ENCODE assay signal across 33 cellular contexts in genomic region chr15:94032571-94032970, GRCh38.
DNase-seq lines count a peak whose midpoint lies in the region; ATAC-seq and TF ChIP-seq lines count a peak whose summit lies in the region.
"Had no signal": no experiment of that assay in that cellular context is flagged by ENCODE, and none has a peak within 500 bp of the region (broad histone marks: within the 10 kb centered on the region; RNA-seq: fewer than 3 reads in every experiment).

No MANE protein-coding gene starts in this region.

- no peak for ATAC-seq in HG02870 (IDR thresholded peaks at IDR 0.05; ENCODE audit: unreplicated experiment)
- ATAC-seq: A549; CD8-positive, alpha-beta T cell had no signal

- H3K27ac ChIP-seq in muscle layer of colon (ENCODE audit: low read depth, low read length): peak overlapping the region; percentile 30
- no peak overlapping the region for H3K27ac ChIP-seq in trophoblast cell (ENCODE audit: low read depth, low read length)
- H3K27ac ChIP-seq in stomach smooth muscle (ENCODE audit: low read length): peak overlapping the region; percentile 24
- H3K27ac ChIP-seq in uterus: peak overlapping the region; percentile 74 to 78
- no peak overlapping the region for H3K27ac ChIP-seq in WERI-Rb-1
- H3K27ac ChIP-seq: 22Rv1; A549; BLaER1; BLaER1 treated with 17β-estradiol and CSF1 and Interleukin-3, amounts not matched to agents 10 nM and 100 nM; C4-2B had no signal

- H4K8ac ChIP-seq in trophoblast cell (ENCODE audit: low read depth, low read length): no peak overlapping the region

- TF ChIP-seq CTCF in uterus (IDR thresholded peaks at IDR 0.05) (no peak), WERI-Rb-1 (IDR thresholded peaks at IDR 0.05; ENCODE audit: low read depth, low read length) (no peak)

- no peak for TF ChIP-seq POLR2A in uterus (IDR thresholded peaks at IDR 0.05)

- H3K4me2 ChIP-seq in trophoblast cell (ENCODE audit: low read length): no peak overlapping the region
- H3K4me2 ChIP-seq: A549; BLaER1; BLaER1 treated with 17β-estradiol and CSF1 and Interleukin-3, amounts not matched to agents 10 nM and 100 nM had no signal

- H3K27me3 ChIP-seq in muscle layer of colon (ENCODE audit: control insufficient read depth in 1 of 2, insufficient read depth in 2 of 2, low read length in 2 of 2) (no peaks in the 10 kb centered on the region), trophoblast cell (ENCODE audit: insufficient read depth, low read length) (no peaks in the 10 kb centered on the region), stomach smooth muscle (ENCODE audit: control insufficient read depth in 1 of 2, insufficient read depth in 2 of 2, low read length in 2 of 2) (no peaks in the 10 kb centered on the region), uterus (no peaks in the 10 kb centered on the region), WERI-Rb-1 (ENCODE audit: insufficient read depth, low read depth, severe bottlenecking) (peaks cover 62% of the 10 kb centered on the region)
- H3K27me3 ChIP-seq: BE2C; BLaER1; BLaER1 treated with 17β-estradiol and CSF1 and Interleukin-3, amounts not matched to agents 10 nM and 100 nM had no signal

- DNase-seq in trophoblast cell (peak; percentile 68 to 77), uterus (no peak), NCI-H1048 (lab: John Stamatoyannopoulos, UW) (no peak), WERI-Rb-1 (no peak), hypothalamus (lab: John Stamatoyannopoulos, UW) (no peak)
- DNase-seq: 8988T; ACHN; AML-193; BE2C; C1 segment of cervical spinal cord; Caco-2; Calu3; CD4-positive, alpha-beta memory T cell; CD4-positive, alpha-beta T cell; CD4-positive, CD25-positive, alpha-beta regulatory T cell; CD8-positive, alpha-beta memory T cell; CD8-positive, alpha-beta T cell; COR-L47; DMS 273 treated with DMSO at 0.1 percent for 48 hours; DMS153; DMS53; DMS79; DMS79 treated with DMSO at 0.1 percent for 48 hours; DND-41; EL had no signal

- H2AFZ ChIP-seq in trophoblast cell (ENCODE audit: insufficient read depth, low read length, poor library complexity): no peak overlapping the region

- H3K4me3 ChIP-seq in muscle layer of colon (ENCODE audit: low read depth in 1 of 2, low read length in 2 of 2) (no peak overlapping the region), trophoblast cell (ENCODE audit: low read depth, low read length) (no peak overlapping the region), stomach smooth muscle (ENCODE audit: low read length in 2 of 2) (no peak overlapping the region), uterus (no peak overlapping the region), WERI-Rb-1 (ENCODE audit: low read depth, low read length) (no peak overlapping the region)
- H3K4me3 ChIP-seq: A549; BLaER1; BLaER1 treated with 17β-estradiol and CSF1 and Interleukin-3, amounts not matched to agents 10 nM and 100 nM had no signal

- H3K9ac ChIP-seq in muscle layer of colon (ENCODE audit: low read length): no peak overlapping the region
- H3K9ac ChIP-seq in trophoblast cell (ENCODE audit: low read length): no peak overlapping the region
- no peak overlapping the region for H3K9ac ChIP-seq in stomach smooth muscle (ENCODE audit: low read length in 2 of 2)
- H3K9ac ChIP-seq: BLaER1; BLaER1 treated with 17β-estradiol and CSF1 and Interleukin-3, amounts not matched to agents 10 nM and 100 nM had no signal

- no peak overlapping the region for H2AK5ac ChIP-seq in trophoblast cell (ENCODE audit: low read length)

- H3K9me3 ChIP-seq in muscle layer of colon (ENCODE audit: low read length): no peaks in the 10 kb centered on the region
- H3K9me3 ChIP-seq in trophoblast cell (ENCODE audit: insufficient read depth, low read depth, low read length): no peaks in the 10 kb centered on the region
- H3K9me3 ChIP-seq in stomach smooth muscle (ENCODE audit: control insufficient read depth in 2 of 2, low read length in 2 of 2): no peaks in the 10 kb centered on the region
- H3K9me3 ChIP-seq in uterus: no peaks in the 10 kb centered on the region
- no peaks in the 10 kb centered on the region for H3K9me3 ChIP-seq in WERI-Rb-1 (ENCODE audit: severe bottlenecking)
- H3K9me3 ChIP-seq: BE2C, BLaER1, Caco-2 had no signal

- no CpG with 5 or more reads among the region's 7 CpGs for WGBS in trophoblast cell (ENCODE audit: extremely low coverage, insufficient coverage, insufficient read length)

- H3K79me2 ChIP-seq in trophoblast cell (ENCODE audit: control insufficient read depth, insufficient read depth, low read length, poor library complexity): no peaks in the 10 kb centered on the region

- no peak overlapping the region for H3K14ac ChIP-seq in trophoblast cell (ENCODE audit: low read length)

- no peak overlapping the region for H3K4ac ChIP-seq in trophoblast cell (ENCODE audit: low read depth, low read length)

- H3K79me1 ChIP-seq in trophoblast cell (ENCODE audit: low read length): no peaks in the 10 kb centered on the region

- H3K23ac ChIP-seq in trophoblast cell (ENCODE audit: low read length): no peak overlapping the region

- no peak overlapping the region for H2BK12ac ChIP-seq in trophoblast cell (ENCODE audit: low read length)

- H4K91ac ChIP-seq in trophoblast cell (ENCODE audit: low read depth, low read length): no peak overlapping the region

- no peak overlapping the region for H4K12ac ChIP-seq in trophoblast cell (ENCODE audit: low read depth, low read length)

- intact Hi-C loops in uterus (cut with DNase I; ENCODE audit: low total_unique reads): no loop called here

- H2BK120ac ChIP-seq in trophoblast cell (ENCODE audit: insufficient read depth, low read length, poor library complexity): peak overlapping the region; percentile 37

- H3K18ac ChIP-seq in trophoblast cell (ENCODE audit: low read length): no peak overlapping the region

- H3K36me3 ChIP-seq in muscle layer of colon (ENCODE audit: insufficient read depth, low read length) (no peaks in the 10 kb centered on the region), trophoblast cell (ENCODE audit: control insufficient read depth in 1 of 2, insufficient read depth in 2 of 2, low read length in 2 of 2) (no peaks in the 10 kb centered on the region), stomach smooth muscle (ENCODE audit: control insufficient read depth in 2 of 2, insufficient read depth in 2 of 2, low read length in 2 of 2) (no peaks in the 10 kb centered on the region), uterus (no peaks in the 10 kb centered on the region), WERI-Rb-1 (no peaks in the 10 kb centered on the region)
- H3K36me3 ChIP-seq: BE2C; BLaER1; BLaER1 treated with 17β-estradiol and CSF1 and Interleukin-3, amounts not matched to agents 10 nM and 100 nM had no signal

- H2BK5ac ChIP-seq in trophoblast cell (ENCODE audit: low read depth, low read length, poor library complexity): no peak overlapping the region

- H3K4me1 ChIP-seq in muscle layer of colon (ENCODE audit: insufficient read depth, low read length) (peaks cover 55% of the 10 kb centered on the region), trophoblast cell (ENCODE audit: control insufficient read depth in 1 of 2, insufficient read depth in 2 of 2, low read length in 2 of 2) (no peaks in the 10 kb centered on the region), stomach smooth muscle (ENCODE audit: control insufficient read depth, insufficient read depth, low read length) (peaks cover 33% of the 10 kb centered on the region), uterus (peaks cover 0 to 7% of the 10 kb centered on the region in 2 donors)
- H3K4me1 ChIP-seq: A549; BE2C; BLaER1; BLaER1 treated with 17β-estradiol and CSF1 and Interleukin-3, amounts not matched to agents 10 nM and 100 nM had no signal

Comparison
In these comparisons a context has a peak if more than half of its experiments do, and no peak if none do; other contexts are left out.
1. H3K27ac ChIP-seq: peak in muscle layer of colon (single experiment), stomach smooth muscle (single experiment) and uterus (2 of 2); none in trophoblast cell (single experiment) and WERI-Rb-1 (single experiment).
2. DNase-seq: peak in trophoblast cell (2 of 2); none in uterus (0 of 2), NCI-H1048 (single experiment), WERI-Rb-1 (single experiment) and hypothalamus (0 of 51).